8 cellular contexts compared by ENCODE assay signal in genomic region chr3:169945313-169945712, GRCh38. TPM values are rescaled to one million over a fixed set of nuclear protein-coding genes. Genes with fewer than 3 reads are reported as not detected.
DNase-seq lines count a peak whose midpoint lies in the region; ATAC-seq lines count a peak whose summit lies in the region.

No MANE protein-coding gene starts in this region.

- no peaks in the 10 kb centered on the region for H3K4me1 ChIP-seq in muscle layer of duodenum (ENCODE audit: control insufficient read depth in 1 of 2, insufficient read depth in 2 of 2, low read length in 2 of 2)

- DNase-seq in Caki2 (ENCODE audit: low read depth), result peak; percentile 23
- DNase-seq in activated CD4-positive, alpha-beta T cell treated with anti-CD3 and anti-CD28 coated beads, Interleukin-2, amount 50 U/mL, for 48 hours, result peak; percentile 34 to 47
- DNase-seq in cortex of kidney (lab: John Stamatoyannopoulos, UW), result no peak
- DNase-seq in SHP77 treated with DMSO at 0.1 percent for 48 hours (lab: John Stamatoyannopoulos, UW), result no peak
- no peak for DNase-seq in G401 (ENCODE audit: low spot score)

- ATAC-seq in GM19351 (IDR thresholded peaks at IDR 0.05; ENCODE audit: unreplicated experiment) (peak; percentile 87), HG03280 (IDR thresholded peaks at IDR 0.05; ENCODE audit: unreplicated experiment) (peak; percentile 82)

- in situ Hi-C loops in Caki2 (cut with HindIII; ENCODE audit: low pct_unique_long_range_greater_than_20kb, low sequenced_read_pairs) (no loop called here), G401 (cut with HindIII; ENCODE audit: low sequenced_read_pairs) (no loop called here)

- no peaks in the 10 kb centered on the region for H3K27me3 ChIP-seq in muscle layer of duodenum (ENCODE audit: low read depth, low read length)

- H3K27ac ChIP-seq in muscle layer of duodenum (ENCODE audit: low read length), result peak overlapping the region; percentile 46

- no peaks in the 10 kb centered on the region for H3K9me3 ChIP-seq in muscle layer of duodenum (ENCODE audit: control insufficient read depth in 1 of 2, low read length in 2 of 2)

- H3K4me3 ChIP-seq in muscle layer of duodenum (ENCODE audit: low read depth in 1 of 2, low read length in 2 of 2), result no peak overlapping the region

- no peaks in the 10 kb centered on the region for H3K36me3 ChIP-seq in muscle layer of duodenum (ENCODE audit: control insufficient read depth in 1 of 2, insufficient read depth in 2 of 2, low read length in 2 of 2)

RNA-seq across cellular contexts. Expression of gene SEC62, which starts 21.3 kb away (rescaled TPM):
- total RNA-seq in Caki2 (2014; rRNA removed; shearing (Covaris generic); ENCODE audit: low replicate concordance), result 10.3 and 16.8 TPM in 2 replicates
- 9.5 and 16.4 TPM in 2 replicates for total RNA-seq in G401 (2014; rRNA removed; shearing (Covaris generic))

RNA-seq across cellular contexts. Expression of gene SAMD7, which starts 33.9 kb away (rescaled TPM):
- not detected in 2 replicates for total RNA-seq in Caki2 (2014; rRNA removed; shearing (Covaris generic); ENCODE audit: low replicate concordance)
- total RNA-seq in G401 (2014; rRNA removed; shearing (Covaris generic)), result not detected in 2 replicates

Comparison
In these comparisons a context has a peak if more than half of its experiments do, and no peak if none do; other contexts are left out.
1. DNase-seq: peak in Caki2 (single experiment) and activated CD4-positive, alpha-beta T cell treated with anti-CD3 and anti-CD28 coated beads, Interleukin-2, amount 50 U/mL, for 48 hours (2 of 2); none in cortex of kidney (single experiment), SHP77 treated with DMSO at 0.1 percent for 48 hours (single experiment) and G401 (single experiment).